ENCODE assay signal across 9 cellular contexts in genomic region chr12:121872546-121873223, GRCh38. TPM values are rescaled to one million over a fixed set of nuclear protein-coding genes. Genes with fewer than 3 reads are reported as not detected.
DNase-seq lines count a peak whose midpoint lies in the region; ATAC-seq and TF ChIP-seq lines count a peak whose summit lies in the region.
"Had no signal": no experiment of that assay in that cellular context is flagged by ENCODE, and none has a peak within 500 bp of the region (broad histone marks: within the 10 kb centered on the region; RNA-seq: fewer than 3 reads in every experiment).

No MANE protein-coding gene starts in this region.

- intact Hi-C loops in CD14-positive monocyte (cut with micrococcal nuclease) = no loop called here
- intact Hi-C loops in lower leg skin (cut with DNase I; ENCODE audit: low total_unique reads) = no loop called here

- DNase-seq in DMS 273 treated with DMSO at 0.1 percent for 48 hours (lab: John Stamatoyannopoulos, UW) (peak; percentile 61), NCI-H1694 (lab: John Stamatoyannopoulos, UW) (peak; percentile 21), cerebellar nuclear complex (lab: John Stamatoyannopoulos, UW) (peak; percentile 28 to 53), mucosa of gallbladder (ENCODE audit: low spot score) (peak; percentile 70), CD14-positive monocyte (ENCODE audit: low spot score) (no peak), ACHN (no peak), lower leg skin (ENCODE audit: low spot score in 2 of 2) (no peak)
- DNase-seq: MM.1S had no signal

- in situ Hi-C loops in ACHN (cut with HindIII; ENCODE audit: low pct_ligation_motif_present, low pct_unique_long_range_greater_than_20kb, low sequenced_read_pairs) = no loop called here

- ATAC-seq in HG03025 (IDR thresholded peaks at IDR 0.05; ENCODE audit: low FRiP score, unreplicated experiment) = no peak

- H3K9me3 Mint-ChIP-seq in CD14-positive monocyte = peaks cover 0 to 3% (median 0%) of the 10 kb centered on the region in 7 donors

- H3K27ac Mint-ChIP-seq in CD14-positive monocyte = no peak overlapping the region

- 52 to 63% methylated on average over 5 of the region's 5 CpGs for WGBS in lower leg skin, 2 donors

- H3K36me3 Mint-ChIP-seq in CD14-positive monocyte = peaks cover 0 to 3% of the 10 kb centered on the region in 2 donors

- TF ChIP-seq POLR2A in lower leg skin (IDR thresholded peaks at IDR 0.05) = no peak

- H3K4me3 ChIP-seq in lower leg skin (ENCODE audit: low read depth, poor library complexity, severe bottlenecking) = no peak overlapping the region

- no peaks in the 10 kb centered on the region for H3K27me3 Mint-ChIP-seq in CD14-positive monocyte (ENCODE audit: low read depth in 3 of 3)

- TF ChIP-seq CTCF in CD14-positive monocyte (IDR thresholded peaks at IDR 0.05) (no peak), lower leg skin (IDR thresholded peaks at IDR 0.05) (no peak)

- peaks cover 44% of the 10 kb centered on the region for H3K4me1 Mint-ChIP-seq in CD14-positive monocyte

- H3K4me3 Mint-ChIP-seq in CD14-positive monocyte = no peak overlapping the region

RNA-seq across cellular contexts. Expression of gene HPD, which starts 14.0 kb away (rescaled TPM):
- total RNA-seq in mucosa of gallbladder = 2.8 TPM
- polyA plus RNA-seq in CD14-positive monocyte = under 1 TPM in 1 of 2 donors, not detected in 1; 0.75 TPM
- not detected for total RNA-seq in lower leg skin

RNA-seq across cellular contexts. Expression of gene PSMD9, which starts 15.9 kb away (rescaled TPM):
- total RNA-seq in mucosa of gallbladder (48.8 TPM), lower leg skin (10 to 100 TPM; 67.9 to 87.5 (median 82.7) TPM)
- 10 to 100 TPM; 89.6 to 93.3 TPM for polyA plus RNA-seq in CD14-positive monocyte

RNA-seq across cellular contexts. Expression of gene CFAP251, which starts 45.7 kb away (rescaled TPM):
- 7.0 TPM for total RNA-seq in mucosa of gallbladder
- polyA plus RNA-seq in CD14-positive monocyte = under 1 TPM in 1 of 2 donors, not detected in 1; 0.17 TPM
- total RNA-seq in lower leg skin = 1 to 10 TPM in 3 of 4 donors, under 1 TPM in 1; 0.30 to 6.2 (median 3.4) TPM

Comparison
In these comparisons a context has a peak if more than half of its experiments do, and no peak if none do; other contexts are left out.
1. DNase-seq: peak in DMS 273 treated with DMSO at 0.1 percent for 48 hours (single experiment), NCI-H1694 (single experiment), cerebellar nuclear complex (2 of 2) and mucosa of gallbladder (single experiment); none in CD14-positive monocyte (single experiment), ACHN (single experiment) and lower leg skin (0 of 2).